8 cellular contexts compared by ENCODE assay signal in genomic region chr11:131351848-131352247, GRCh38. TPM values are rescaled to one million over a fixed set of nuclear protein-coding genes. Genes with fewer than 3 reads are reported as not detected.
"Had no signal": no experiment of that assay in that cellular context is flagged by ENCODE, and none has a peak within 500 bp of the region (broad histone marks: within the 10 kb centered on the region; RNA-seq: fewer than 3 reads in every experiment).

No MANE protein-coding gene starts in this region.

- H3K27ac ChIP-seq: HL-60 had no signal

- H3K4me1 ChIP-seq: HAP-1 had no signal

- DNase-seq: GOT3, HFFc6, KBM-7 had no signal

- H3K4me3 ChIP-seq: HAP-1 had no signal

- FAIRE-seq: H54, HepG2 had no signal

- H3K36me3 ChIP-seq: HAP-1 had no signal

- H3K9me3 ChIP-seq: HAP-1 had no signal

RNA-seq across cellular contexts. Expression of gene NTM, which starts 18.6 kb away (rescaled TPM):
- total RNA-seq: HepG2 had no signal
- polyA plus RNA-seq: HepG2, IgD-negative memory B cell had no signal
